8 cellular contexts compared by ENCODE assay signal in the genomic region with DNA sequence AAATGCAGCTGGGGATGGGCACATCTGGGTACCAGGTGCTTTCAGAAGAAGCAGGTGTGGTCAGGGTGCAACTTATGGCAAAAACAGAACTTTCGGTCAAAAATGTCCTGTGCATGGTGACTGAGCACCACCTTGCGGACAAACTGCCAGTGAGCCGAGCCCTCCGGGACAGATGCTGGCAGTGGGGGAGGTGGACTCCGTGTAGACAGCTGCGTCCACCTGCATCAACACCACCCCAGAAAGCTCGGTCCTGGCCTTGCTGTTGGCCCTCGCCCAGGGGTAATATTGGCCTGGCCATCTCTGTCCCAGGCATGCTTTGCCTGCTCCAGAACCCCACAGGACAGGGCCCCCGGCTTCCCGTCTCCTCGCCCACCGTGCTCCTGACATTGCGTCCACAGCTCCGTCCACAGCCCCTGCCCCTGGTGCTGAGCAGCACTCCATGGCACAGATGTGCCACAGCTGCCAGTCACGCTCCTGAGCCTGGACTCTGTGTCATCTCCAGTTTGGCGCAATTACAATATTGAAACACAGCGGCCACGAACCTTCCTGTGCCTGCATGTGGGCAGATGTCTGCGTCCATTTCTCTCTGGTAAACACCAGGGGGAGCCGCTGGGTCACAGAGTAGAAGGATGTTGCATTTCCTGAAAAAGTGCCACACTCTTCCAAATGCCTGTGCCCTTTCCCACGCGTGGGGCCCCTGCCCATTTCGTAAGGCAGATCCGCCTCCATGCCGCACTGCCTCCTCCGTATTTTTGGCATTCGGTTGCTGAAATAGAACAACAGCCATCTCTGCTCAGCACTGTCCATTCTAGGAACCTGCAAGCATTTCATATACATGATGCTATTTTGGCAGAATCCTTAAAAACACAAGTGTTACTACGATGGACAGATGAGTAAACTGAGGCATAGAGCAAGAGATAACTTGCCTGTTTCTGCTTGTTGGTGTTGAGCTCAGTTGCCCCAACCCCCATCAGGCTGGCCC. TPM values are rescaled to one million over a fixed set of nuclear protein-coding genes. Genes with fewer than 3 reads are reported as not detected.
DNase-seq lines count a peak whose midpoint lies in the region; ATAC-seq and TF ChIP-seq lines count a peak whose summit lies in the region.

No MANE protein-coding gene starts in this region.

- H2AFZ ChIP-seq in hepatocyte, result no peak overlapping the region

- ATAC-seq in T-helper 17 cell (peak; percentile 83), sciatic nerve (peak; percentile 83), HG02970 (IDR thresholded peaks at IDR 0.05; ENCODE audit: low FRiP score, unreplicated experiment) (no peak)

- TF ChIP-seq CTCF in ascending aorta (IDR thresholded peaks at IDR 0.05), result peak; percentile 50 to 66 (median 63)
- peak; percentile 70 for TF ChIP-seq CTCF in hepatocyte (IDR thresholded peaks at IDR 0.05; ENCODE audit: poor library complexity)

- peaks cover 33% of the 10 kb centered on the region for H3K27me3 Mint-ChIP-seq in T-helper 17 cell

- WGBS in hepatocyte (ENCODE audit: low lambda C conversion rate, missing lambda C conversion rate), result 26% methylated on average over 28 of the region's 28 CpGs

- DNase-seq in EH (ENCODE audit: low read depth) (peak; percentile 77), HEK293T (ENCODE audit: extremely low spot score) (peak; percentile 78), NCI-H128 (lab: John Stamatoyannopoulos, UW; ENCODE audit: unreplicated experiment) (peak; percentile 78), T-helper 17 cell (peak; percentile 46 to 58 (median 51)), ascending aorta (ENCODE audit: low spot score in 2 of 2) (peak in 1 of 2 donors; percentile 76), hepatocyte (ENCODE audit: low spot score) (peak; percentile 89), sciatic nerve (ENCODE audit: low spot score) (peak; percentile 83)

- H3K27me3 ChIP-seq in ascending aorta (no peaks in the 10 kb centered on the region), hepatocyte (no peaks in the 10 kb centered on the region)

- H3K4me1 Mint-ChIP-seq in T-helper 17 cell, result peaks cover 11% of the 10 kb centered on the region

- H3K4me2 ChIP-seq in hepatocyte, result peak overlapping the region; percentile 86

- no peaks in the 10 kb centered on the region for H3K9me3 ChIP-seq in T-helper 17 cell (ENCODE audit: control insufficient read depth, low read length, poor library complexity, severe bottlenecking)
- no peaks in the 10 kb centered on the region for H3K9me3 ChIP-seq in ascending aorta
- H3K9me3 ChIP-seq in hepatocyte (ENCODE audit: low read depth), result no peaks in the 10 kb centered on the region

- CTCF ChIA-PET in HEK293T (lab: Yijun Ruan, JAX), result interaction anchor here (0.5 to 2.5 kb wide), 16 partner anchors 17 to 477 kb away, joined by 3 to 21 read pairs (median 4); no protein-coding TSS in a partner anchor

- no peaks in the 10 kb centered on the region for H3K79me2 ChIP-seq in hepatocyte

- H3K4me3 Mint-ChIP-seq in T-helper 17 cell, result peak overlapping the region; percentile 70

- no peak overlapping the region for H3K4me3 ChIP-seq in ascending aorta
- H3K4me3 ChIP-seq in hepatocyte, result no peak overlapping the region

- intact Hi-C loops in ascending aorta (cut with DNase I) (no loop called here), sciatic nerve (cut with DNase I) (loop anchor here (5.0 kb wide), 1 partner anchor 474 kb away; no protein-coding TSS in a partner anchor)

- H3K9me2 ChIP-seq in hepatocyte (replicated peaks; ENCODE audit: insufficient read depth), result no peaks in the 10 kb centered on the region

- H3K36me3 ChIP-seq in ascending aorta, result no peaks in the 10 kb centered on the region
- H3K36me3 ChIP-seq in hepatocyte (replicated peaks; ENCODE audit: insufficient read depth, low read depth), result no peaks in the 10 kb centered on the region

- POLR2A ChIA-PET in HEK293T (lab: Yijun Ruan, JAX), result interaction anchor here (0.6 kb wide), 1 partner anchor 450 kb away, joined by 3 read pairs; no protein-coding TSS in a partner anchor

- H3K36me3 Mint-ChIP-seq in T-helper 17 cell (ENCODE audit: low read depth), result peaks cover 9% of the 10 kb centered on the region

- H3K27ac Mint-ChIP-seq in T-helper 17 cell, result peak overlapping the region; percentile 24

- no peaks in the 10 kb centered on the region for H4K20me1 ChIP-seq in hepatocyte (ENCODE audit: insufficient read depth, poor library complexity, severe bottlenecking)

- H3K4me1 ChIP-seq in ascending aorta (no peaks in the 10 kb centered on the region), hepatocyte (ENCODE audit: insufficient read depth) (peaks cover 3% of the 10 kb centered on the region)

- no peak overlapping the region for H3K27ac ChIP-seq in ascending aorta
- H3K27ac ChIP-seq in hepatocyte, result no peak overlapping the region

TF ChIP-seq in HEK293T, 16 proteins besides CTCF, POLR2A, EP300 and RAD21:
- TF ChIP-seq SUZ12 (IDR thresholded peaks at IDR 0.05) (no peak), ELF4 (IDR thresholded peaks at IDR 0.05) (no peak), NFRKB (IDR thresholded peaks at IDR 0.05) (no peak)

RNA-seq across cellular contexts. Expression of a gene that starts 33.4 kb away (rescaled TPM):
- total RNA-seq in T-helper 17 cell (not detected), ascending aorta (not detected), hepatocyte (5.2 and 6.7 TPM in 2 replicates), sciatic nerve (0.09 TPM)
- 4.8 and 5.8 TPM in 2 replicates for polyA plus RNA-seq in hepatocyte

RNA-seq across cellular contexts. Expression of a gene that starts 56.2 kb away (rescaled TPM):
- total RNA-seq in T-helper 17 cell, result 10 to 100 TPM; 36.6 to 88.0 TPM
- 101 TPM for total RNA-seq in ascending aorta
- 19.7 and 30.2 TPM in 2 replicates for total RNA-seq in hepatocyte
- polyA plus RNA-seq in hepatocyte, result 31.3 and 34.3 TPM in 2 replicates
- 31.7 TPM for total RNA-seq in sciatic nerve

RNA-seq across cellular contexts. Expression of a gene that starts 57.2 kb away (rescaled TPM):
- total RNA-seq in T-helper 17 cell (not detected), ascending aorta (not detected), hepatocyte (not detected in 2 replicates), sciatic nerve (not detected)
- 0.35 TPM in 1 of 2 replicates, not detected in the other for polyA plus RNA-seq in hepatocyte
